ENCODE assay signal across 23 cellular contexts in the genomic region with DNA sequence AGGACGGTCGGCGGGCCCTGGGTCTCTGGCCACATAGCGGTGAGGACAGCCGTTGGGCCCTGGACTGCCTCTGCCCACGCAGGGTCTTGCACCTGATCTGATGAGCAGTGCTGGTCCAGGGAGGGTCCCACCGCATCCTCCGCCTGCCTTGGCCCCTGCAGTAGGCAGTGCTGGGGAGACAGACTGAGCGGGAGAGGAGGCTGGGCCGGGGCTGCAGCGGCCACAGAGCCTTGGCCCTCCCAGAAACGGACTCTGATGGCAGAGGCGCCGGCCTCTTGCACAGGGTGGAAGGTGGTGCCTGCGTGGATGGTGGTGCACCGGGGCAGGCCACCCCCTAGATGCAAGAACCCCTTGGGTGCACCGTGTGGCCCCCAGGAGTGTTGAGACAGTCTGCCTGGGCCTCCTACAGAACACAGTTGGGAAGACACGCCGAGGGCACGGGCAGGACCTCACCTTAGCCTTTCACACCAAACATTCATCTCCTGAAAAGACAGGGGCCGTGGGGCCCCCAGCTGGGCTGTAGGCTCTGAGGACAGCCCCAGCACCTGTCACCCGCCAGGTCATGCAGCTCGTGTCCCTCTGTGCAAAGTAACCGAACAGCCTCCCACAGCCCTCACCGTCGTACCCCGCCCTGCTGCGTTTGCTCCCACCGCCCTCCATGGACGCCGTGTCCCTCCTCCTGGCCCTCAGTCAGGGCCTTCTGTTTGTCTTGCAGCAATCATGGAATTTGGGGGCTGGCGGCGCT.
"Had no signal": no experiment of that assay in that cellular context is flagged by ENCODE, and none has a peak within 500 bp of the region (broad histone marks: within the 10 kb centered on the region; RNA-seq: fewer than 3 reads in every experiment).

No MANE protein-coding gene starts in this region.

- H3K27me3 ChIP-seq: adrenal gland, ascending aorta, foreskin keratinocyte, left lung, neutrophil, ovary, spleen, stomach, suprapubic skin, tibial nerve had no signal

- H3K27ac Mint-ChIP-seq: activated naive CD4-positive, alpha-beta T cell treated with anti-CD3 and anti-CD28 coated beads, Interleukin-2, amount 50 U/mL, for 24 hours; activated T-cell treated with anti-CD3 and anti-CD28 coated beads, Interleukin-2, amount 50 U/mL, for 72 hours had no signal

- H3K27ac ChIP-seq: adrenal gland, ascending aorta, foreskin keratinocyte, left lung, neutrophil, ovary, prostate gland, spleen, stomach, suprapubic skin had no signal

- H3K36me3 ChIP-seq: adrenal gland, ovary, prostate gland had no signal

- ATAC-seq: activated T-cell treated with anti-CD3 and anti-CD28 coated beads, Interleukin-2, amount 50 U/mL, for 72 hours; foreskin keratinocyte; left lung; naive thymus-derived CD8-positive, alpha-beta T cell had no signal

- DNase-seq: activated CD4-positive, CD25-positive, alpha-beta regulatory T cell treated with anti-CD3 and anti-CD28 coated beads, Interleukin-2, amount 50 U/mL, for 72 hours; activated CD8-positive, alpha-beta memory T cell treated with anti-CD3 and anti-CD28 coated beads for 24 hours; activated CD8-positive, alpha-beta memory T cell treated with anti-CD3 and anti-CD28 coated beads, Interleukin-2, amount 50 U/mL, for 4 hours; activated effector memory CD4-positive, alpha-beta T cell treated with anti-CD3 and anti-CD28 coated beads, Interleukin-2, amount 50 U/mL, for 16 hours; activated T-cell treated with anti-CD3 and anti-CD28 coated beads, Interleukin-2, amount 50 U/mL, for 72 hours; adrenal gland; central memory CD4-positive, alpha-beta T cell; dermis blood vessel endothelial cell; effector CD8-positive, alpha-beta T cell; foreskin keratinocyte; naive thymus-derived CD8-positive, alpha-beta T cell; ovary; spleen; stimulated activated CD4-positive, alpha-beta T cell treated with anti-CD3 and anti-CD28 coated beads, Interleukin-4, amount 100 ng/mL, for 1 hour; stomach had no signal

- H3K4me3 Mint-ChIP-seq: activated naive CD4-positive, alpha-beta T cell treated with anti-CD3 and anti-CD28 coated beads, Interleukin-2, amount 50 U/mL, for 24 hours; activated T-cell treated with anti-CD3 and anti-CD28 coated beads, Interleukin-2, amount 50 U/mL, for 72 hours had no signal

- H3K9me3 Mint-ChIP-seq: activated naive CD4-positive, alpha-beta T cell treated with anti-CD3 and anti-CD28 coated beads, Interleukin-2, amount 50 U/mL, for 24 hours; activated T-cell treated with anti-CD3 and anti-CD28 coated beads, Interleukin-2, amount 50 U/mL, for 72 hours; naive thymus-derived CD8-positive, alpha-beta T cell had no signal

- H3K4me1 ChIP-seq: adrenal gland, ascending aorta, foreskin keratinocyte, left lung, prostate gland, stomach, suprapubic skin had no signal

- H3K4me3 ChIP-seq: adrenal gland, ascending aorta, left lung, lung, ovary, prostate gland, spleen, stomach, suprapubic skin, tibial nerve had no signal

- H3K27me3 Mint-ChIP-seq: activated naive CD4-positive, alpha-beta T cell treated with anti-CD3 and anti-CD28 coated beads, Interleukin-2, amount 50 U/mL, for 24 hours; naive thymus-derived CD8-positive, alpha-beta T cell had no signal

- H3K9me3 ChIP-seq: adrenal gland, ascending aorta, left lung, neutrophil, ovary, prostate gland, spleen, stomach, suprapubic skin, tibial nerve had no signal
